ENCODE assay signal across 11 cellular contexts in genomic region chr12:54393743-54394142, GRCh38.
DNase-seq lines count a peak whose midpoint lies in the region; ATAC-seq and TF ChIP-seq lines count a peak whose summit lies in the region.
"Had no signal": no experiment of that assay in that cellular context is flagged by ENCODE, and none has a peak within 500 bp of the region (broad histone marks: within the 10 kb centered on the region; RNA-seq: fewer than 3 reads in every experiment).

No MANE protein-coding gene starts in this region.

- DNase-seq in SIG-M5 treated with dmso at 0.1 percent for 504 hours (lab: John Stamatoyannopoulos, UW; ENCODE audit: unreplicated experiment) (peak; percentile 40), SIG-M5 (lab: John Stamatoyannopoulos, UW) (no peak), Kasumi-1 (lab: John Stamatoyannopoulos, UW) (peak; percentile 24 to 31), nephron progenitor cell (no peak), NCI-H510A treated with DMSO at 0.1 percent for 48 hours (lab: John Stamatoyannopoulos, UW) (no peak)
- no peak for DNase-seq in effector memory CD8-positive, alpha-beta T cell
- DNase-seq in activated CD4-positive, CD25-positive, alpha-beta regulatory T cell (lab: John Stamatoyannopoulos, UW) = no peak
- DNase-seq: 8988T, gastrocnemius medialis, NCI-H2227 treated with DMSO at 0.1 percent for 48 hours had no signal

- H3K27me3 Mint-ChIP-seq in effector memory CD8-positive, alpha-beta T cell = no peaks in the 10 kb centered on the region
- H3K27me3 Mint-ChIP-seq in nephron progenitor cell (ENCODE audit: low read depth, poor library complexity) = peaks cover 5% of the 10 kb centered on the region

- ATAC-seq in effector memory CD8-positive, alpha-beta T cell (replicated peaks) = no peak
- no peak for ATAC-seq in GM21390 (IDR thresholded peaks at IDR 0.05; ENCODE audit: unreplicated experiment)

- no peak overlapping the region for H3K4me3 Mint-ChIP-seq in effector memory CD8-positive, alpha-beta T cell
- H3K4me3 Mint-ChIP-seq in nephron progenitor cell = peak overlapping the region; percentile 61

- no peak for TF ChIP-seq CTCF in nephron progenitor cell (IDR thresholded peaks at IDR 0.05)

- no peaks in the 10 kb centered on the region for H3K9me3 Mint-ChIP-seq in effector memory CD8-positive, alpha-beta T cell
- no peaks in the 10 kb centered on the region for H3K9me3 Mint-ChIP-seq in nephron progenitor cell

- peak overlapping the region; percentile 51 to 68 for H3K27ac Mint-ChIP-seq in effector memory CD8-positive, alpha-beta T cell
- H3K27ac Mint-ChIP-seq in nephron progenitor cell = peak overlapping the region; percentile 93

- peaks cover 50% of the 10 kb centered on the region for H3K36me3 Mint-ChIP-seq in effector memory CD8-positive, alpha-beta T cell (ENCODE audit: insufficient read depth)
- peaks cover 38% of the 10 kb centered on the region for H3K36me3 Mint-ChIP-seq in nephron progenitor cell (ENCODE audit: low read depth)

- H3K4me1 Mint-ChIP-seq in effector memory CD8-positive, alpha-beta T cell (ENCODE audit: low read depth in 2 of 2) = peaks cover 16 to 23% of the 10 kb centered on the region in 2 donors
- H3K4me1 Mint-ChIP-seq in nephron progenitor cell = peaks cover 61% of the 10 kb centered on the region

Comparison
In these comparisons a context has a peak if more than half of its experiments do, and no peak if none do; other contexts are left out.
1. DNase-seq: peak in SIG-M5 treated with dmso at 0.1 percent for 504 hours (single experiment) and Kasumi-1 (2 of 2); none in SIG-M5 (single experiment), effector memory CD8-positive, alpha-beta T cell (0 of 3), nephron progenitor cell (single experiment), activated CD4-positive, CD25-positive, alpha-beta regulatory T cell (0 of 4) and NCI-H510A treated with DMSO at 0.1 percent for 48 hours (single experiment).